ENCODE assay signal across 17 cellular contexts in genomic region chr11:94342250-94342649, GRCh38. TPM values are rescaled to one million over a fixed set of nuclear protein-coding genes. Genes with fewer than 3 reads are reported as not detected.
DNase-seq lines count a peak whose midpoint lies in the region; ATAC-seq and TF ChIP-seq lines count a peak whose summit lies in the region.
"Had no signal": no experiment of that assay in that cellular context is flagged by ENCODE, and none has a peak within 500 bp of the region (broad histone marks: within the 10 kb centered on the region; RNA-seq: fewer than 3 reads in every experiment).

No MANE protein-coding gene starts in this region.

- TF ChIP-seq CTCF in NB4 (IDR thresholded peaks at IDR 0.05; ENCODE audit: low read depth, low read length) (no peak), foreskin keratinocyte (conservative IDR thresholded peaks at IDR 0.05) (no peak)

- H3K4me1 ChIP-seq in foreskin keratinocyte, result no peaks in the 10 kb centered on the region
- H3K4me1 ChIP-seq: A549 had no signal

- peak; percentile 23 for ATAC-seq in foreskin keratinocyte
- no peak for ATAC-seq in HG03520 (IDR thresholded peaks at IDR 0.05; ENCODE audit: unreplicated experiment)
- ATAC-seq in GM18907 (IDR thresholded peaks at IDR 0.05; ENCODE audit: unreplicated experiment), result no peak
- ATAC-seq: A549 had no signal

- H3K27ac ChIP-seq in foreskin keratinocyte, result no peak overlapping the region
- H3K27ac ChIP-seq: A549, C4-2B, KMS-11 had no signal

- no peak for TF ChIP-seq POLR2A in NB4 (IDR thresholded peaks at IDR 0.05; ENCODE audit: extremely low read depth, insufficient read length)

- peak; percentile 38 for DNase-seq in HT1080 (ENCODE audit: low read depth)
- DNase-seq in NB4 (ENCODE audit: low read depth), result peak; percentile 17
- DNase-seq in foreskin keratinocyte, result no peak
- DNase-seq in activated CD8-positive, alpha-beta memory T cell treated with anti-CD3 and anti-CD28 coated beads, Interleukin-2, amount 50 U/mL, for 48 hours, result no peak
- DNase-seq: AML-193; CD4-positive, alpha-beta memory T cell; DMS79 treated with DMSO at 0.1 percent for 48 hours; GF-D8; GOT3; H7 had no signal

- peaks cover 10% of the 10 kb centered on the region for H3K27me3 ChIP-seq in foreskin keratinocyte

- H3K4me3 ChIP-seq in NB4 (ENCODE audit: low read depth, low read length), result no peak overlapping the region
- H3K4me3 ChIP-seq: A549 had no signal

RNA-seq across cellular contexts. Expression of gene IZUMO1R, which starts 37.9 kb away (rescaled TPM):
- 0.11 TPM in 1 of 2 replicates, not detected in the other for total RNA-seq in HT1080 (2014; rRNA removed; shearing (Covaris generic))
- 0.27 and 0.31 TPM in 2 replicates for polyA plus RNA-seq in HT1080 (2015; cell fraction: cytosol; rRNA removed)
- not detected in 2 replicates for polyA plus RNA-seq in HT1080 (2015; cell fraction: nucleus; rRNA removed)
- total RNA-seq in foreskin keratinocyte, result not detected in 2 replicates
- polyA plus RNA-seq in foreskin keratinocyte, result not detected in 2 replicates
- total RNA-seq: CD4-positive, alpha-beta memory T cell; H7; HT-29 had no signal
- polyA plus RNA-seq: A549; BJ; CD4-positive, alpha-beta memory T cell had no signal

RNA-seq across cellular contexts. Expression of gene GPR83, which starts 59.0 kb away (rescaled TPM):
- total RNA-seq in HT1080 (2014; rRNA removed; shearing (Covaris generic)), result 0.05 TPM in 1 of 2 replicates, not detected in the other
- 0.02 and 0.05 TPM in 2 replicates for polyA plus RNA-seq in HT1080 (2015; cell fraction: cytosol; rRNA removed)
- polyA plus RNA-seq in HT1080 (2015; cell fraction: nucleus; rRNA removed), result 0.16 and 0.19 TPM in 2 replicates
- not detected in 2 replicates for total RNA-seq in foreskin keratinocyte
- polyA plus RNA-seq in foreskin keratinocyte, result not detected in 2 replicates

Comparison
In these comparisons a context has a peak if more than half of its experiments do, and no peak if none do; other contexts are left out.
1. DNase-seq: peak in HT1080 (single experiment) and NB4 (single experiment); none in foreskin keratinocyte (0 of 2) and activated CD8-positive, alpha-beta memory T cell treated with anti-CD3 and anti-CD28 coated beads, Interleukin-2, amount 50 U/mL, for 48 hours (single experiment).